8 cellular contexts compared by ENCODE assay signal in genomic region chrX:150898343-150899190, GRCh38. TPM values are rescaled to one million over a fixed set of nuclear protein-coding genes. Genes with fewer than 3 reads are reported as not detected.
DNase-seq lines count a peak whose midpoint lies in the region; ATAC-seq, FAIRE-seq and TF ChIP-seq lines count a peak whose summit lies in the region.

Gene CD99L2, minus strand, starts transcription at chrX:150898668. Its CDS starts 80 bp downstream, at chrX:150898588.

- H3K27me3 ChIP-seq in mammary epithelial cell (ENCODE audit: insufficient read depth, low read length) (no peaks in the 10 kb centered on the region), small intestine (ENCODE audit: control insufficient read depth in 2 of 2, insufficient read depth in 2 of 2, low read length in 2 of 2) (no peaks in the 10 kb centered on the region)

- WGBS in mammary epithelial cell (ENCODE audit: low coverage, missing lambda C conversion rate), result 16% methylated on average over 15 of the region's 95 CpGs
- WGBS in small intestine, 3 donors, result 1 to 48% (median 11%) methylated on average over 27 to 95 of the region's 95 CpGs

- peaks cover 41% of the 10 kb centered on the region for H3K4me1 Mint-ChIP-seq in WTC11

- no peaks in the 10 kb centered on the region for H4K20me1 ChIP-seq in mammary epithelial cell (ENCODE audit: insufficient read depth, low read length)

- no peak for TF ChIP-seq CTCF in AG04449 (IDR thresholded peaks at IDR 0.05; ENCODE audit: insufficient read depth, low read length, missing control alignments)
- no peak for TF ChIP-seq CTCF in WTC11 (IDR thresholded peaks at IDR 0.05)
- no peak for TF ChIP-seq CTCF in mammary epithelial cell (conservative IDR thresholded peaks at IDR 0.05 in 1 of 2, IDR thresholded peaks at IDR 0.05 in 1 of 2; ENCODE audit: extremely low read depth in 1 of 2, insufficient read depth in 1 of 2, low read depth in 1 of 2, low read length in 2 of 2)

- no peak for DNase-seq in AG04449 (ENCODE audit: low read depth, low spot score)
- DNase-seq in NCI-H2227 (lab: John Stamatoyannopoulos, UW; ENCODE audit: unreplicated experiment), result peak; percentile 94
- peak; percentile 87 for DNase-seq in WTC11 (ENCODE audit: low spot score)
- DNase-seq in mammary epithelial cell, result peak; percentile 82
- peak; percentile 83 for DNase-seq in iPS-NIHi7 (ENCODE audit: extremely low spot score)
- DNase-seq in small intestine, result peak; percentile 85

- CTCF ChIA-PET in AG04449 (lab: Yijun Ruan, JAX) (no interaction called here), WTC11 (lab: Charles Lee) (no interaction called here), mammary epithelial cell (lab: Charles Lee; ENCODE audit: low non-redundant PET) (no interaction called here)

- H3K4me2 ChIP-seq in mammary epithelial cell (ENCODE audit: insufficient read depth, low read depth, low read length), result peak within 1 kb of the TSS; percentile 75

- intact Hi-C loops in mammary epithelial cell (cut with micrococcal nuclease), result loop anchor here (1.0 kb wide), 3 partner anchors 54 to 126 kb away; partner anchors contain the start of gene HMGB3

- FAIRE-seq in small intestine (lab: Jason Lieb, UNC), result no peak

- peak within 1 kb of the TSS; percentile 73 for H3K9ac ChIP-seq in mammary epithelial cell (ENCODE audit: insufficient read depth, low read length)

- in situ Hi-C loops in mammary epithelial cell (cut with MboI; ENCODE audit: low sequenced_read_pairs in 2 of 2), result no loop called here

- H3K9me3 ChIP-seq in mammary epithelial cell (replicated peaks; ENCODE audit: insufficient read depth, low read length) (peaks cover 3% of the 10 kb centered on the region), small intestine (ENCODE audit: control insufficient read depth, low read depth) (no peaks in the 10 kb centered on the region)

- H3K4me3 ChIP-seq in AG04449 (ENCODE audit: low read depth, low read length) (peak within 1 kb of the TSS; percentile 66), mammary epithelial cell (replicated peaks in 1 of 3; ENCODE audit: insufficient read depth in 1 of 3, low read depth in 2 of 3, low read length in 3 of 3) (peak within 1 kb of the TSS; percentile 66 to 70 (median 70)), small intestine (ENCODE audit: low read depth in 1 of 2, low read length in 2 of 2) (peak within 1 kb of the TSS; percentile 57 to 69)

- H3K27ac Mint-ChIP-seq in WTC11, result peak within 1 kb of the TSS; percentile 97

- peaks cover 7% of the 10 kb centered on the region for H3K4me1 ChIP-seq in mammary epithelial cell (ENCODE audit: insufficient read depth, low read length)
- no peaks in the 10 kb centered on the region for H3K4me1 ChIP-seq in small intestine (ENCODE audit: control insufficient read depth in 2 of 2, insufficient read depth in 1 of 2, low read depth in 1 of 2, low read length in 1 of 2)

- POLR2A ChIA-PET in AG04449 (lab: Yijun Ruan, JAX) (no interaction called here), WTC11 (lab: Charles Lee) (interaction anchor here (0.5 to 1.7 kb wide), 2 partner anchors 85 to 105 kb away, joined by 3 to 6 read pairs; partner anchors contain the start of gene HMGB3)

- H3K9me3 Mint-ChIP-seq in WTC11, result peaks cover 3% of the 10 kb centered on the region

- dilution Hi-C loops in mammary epithelial cell (cut with HindIII; ENCODE audit: low sequenced_read_pairs), result loop anchor here (10.0 kb wide), 1 partner anchor 74 kb away; no protein-coding TSS in a partner anchor

- H3K36me3 ChIP-seq in mammary epithelial cell (ENCODE audit: insufficient read depth, low read length) (no peaks in the 10 kb centered on the region), small intestine (ENCODE audit: control insufficient read depth in 2 of 2, insufficient read depth in 2 of 2, low read length in 2 of 2) (no peaks in the 10 kb centered on the region)

- ATAC-seq in GM18873 (IDR thresholded peaks at IDR 0.05; ENCODE audit: low FRiP score, unreplicated experiment) (peak; percentile 37), HG03108 (IDR thresholded peaks at IDR 0.05; ENCODE audit: unreplicated experiment) (peak; percentile 93), WTC11 (peak; percentile 69)

- peak within 1 kb of the TSS; percentile 73 for H3K4me3 Mint-ChIP-seq in WTC11

- H3K79me2 ChIP-seq in mammary epithelial cell (ENCODE audit: insufficient read depth, low read length), result peaks cover 32% of the 10 kb centered on the region

- peak within 1 kb of the TSS; percentile 84 for H2AFZ ChIP-seq in mammary epithelial cell (ENCODE audit: low read depth, low read length)

- BruUV-seq in mammary epithelial cell (replicated peaks; lab: Mats Ljungman, UMichigan), result no TSS peak

- H3K36me3 Mint-ChIP-seq in WTC11, result 0 out of 2 replicates have a peak, but pooled peaks cover 2% of the 10 kb centered on the region

- H3K27ac ChIP-seq in mammary epithelial cell (ENCODE audit: insufficient read depth, low read depth, low read length) (peak within 1 kb of the TSS; percentile 72), small intestine (ENCODE audit: low read depth in 1 of 2, low read length in 1 of 2) (peak within 1 kb of the TSS; percentile 49 to 78)

- H3K27me3 Mint-ChIP-seq in WTC11 (ENCODE audit: low read depth), result no peaks in the 10 kb centered on the region

TF ChIP-seq in WTC11, 78 proteins besides CTCF, POLR2A, EP300 and RAD21:
- peak; percentile 57 for TF ChIP-seq SP1 (CRISPR knock-in tag; conservative IDR thresholded peaks at IDR 0.05)
- no peak for TF ChIP-seq ZNF425 (CRISPR knock-in tag; conservative IDR thresholded peaks at IDR 0.05)
- 0 out of 2 replicates have a peak, but pooled peaks have one; percentile 27 for TF ChIP-seq E2F5 (CRISPR knock-in tag; IDR thresholded peaks at IDR 0.05)
- TF ChIP-seq ZNF263 (CRISPR knock-in tag; IDR thresholded peaks at IDR 0.05; ENCODE audit: low read depth), result peak; percentile 90

RNA-seq across cellular contexts. Expression of gene CD99L2, which starts in this region (rescaled TPM):
- total RNA-seq in WTC11 (2021) (9.4 to 10.5 TPM (median 9.6 TPM) in 3 replicates), mammary epithelial cell (10 to 100 TPM; 14.9 to 26.3 TPM)
- polyA plus RNA-seq in mammary epithelial cell (15.3 TPM), small intestine (10 to 100 TPM in 1 of 3 donors, 1 to 10 TPM in 2; 5.9 to 20.5 (median 6.3) TPM)
- polyA minus RNA-seq in mammary epithelial cell, result 10.6 TPM

Comparison
In these comparisons a context has a peak if more than half of its experiments do, and no peak if none do; other contexts are left out.
1. ATAC-seq: peak in every context shown above with its lines; median percentile 93 in HG03108; 69 in WTC11; 37 in GM18873.